In the genomic region with DNA sequence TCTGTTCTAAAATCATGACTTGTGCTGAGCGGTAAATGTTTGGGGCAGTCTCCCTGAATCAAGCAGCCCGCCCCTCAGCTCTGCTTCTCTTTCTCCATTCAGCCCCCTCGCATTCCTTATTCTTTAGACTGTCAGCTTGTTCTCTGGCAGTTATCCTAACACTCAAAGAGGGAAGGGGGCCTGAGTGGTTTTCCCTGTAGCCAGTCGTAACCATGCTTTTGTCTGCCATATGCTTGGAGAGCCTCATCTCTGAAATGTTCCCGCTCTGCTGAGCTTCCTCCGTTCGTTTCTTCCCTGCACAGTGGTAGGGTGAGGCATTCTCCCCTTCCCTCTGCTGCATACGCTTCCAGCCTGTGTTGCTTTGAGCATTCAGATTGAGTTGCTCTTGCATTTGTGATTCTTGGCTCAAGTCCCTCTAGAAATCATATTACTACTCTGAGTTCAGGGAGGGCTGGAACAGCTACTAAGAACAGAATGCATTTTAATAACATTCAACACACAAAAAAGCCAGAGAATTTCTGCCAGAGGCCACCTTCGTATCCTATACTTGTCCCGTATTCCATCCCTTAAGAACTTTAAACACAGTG, we compare ENCODE assay signal across 11 cellular contexts.
DNase-seq lines count a peak whose midpoint lies in the region; ATAC-seq and TF ChIP-seq lines count a peak whose summit lies in the region.
"Had no signal": no experiment of that assay in that cellular context is flagged by ENCODE, and none has a peak within 500 bp of the region (broad histone marks: within the 10 kb centered on the region; RNA-seq: fewer than 3 reads in every experiment).

No MANE protein-coding gene starts in this region.

- H3K9me3 Mint-ChIP-seq in T-cell: no peaks in the 10 kb centered on the region
- no peaks in the 10 kb centered on the region for H3K9me3 Mint-ChIP-seq in CD4-positive, alpha-beta memory T cell
- H3K9me3 Mint-ChIP-seq: activated naive CD4-positive, alpha-beta T cell treated with anti-CD3 and anti-CD28 coated beads, Interleukin-2, amount 50 U/mL, for 24 hours; naive B cell had no signal

- H3K4me1 ChIP-seq in HUES64 (ENCODE audit: insufficient read depth, low read length): peaks cover 16% of the 10 kb centered on the region
- H3K4me1 ChIP-seq in mammary epithelial cell (ENCODE audit: insufficient read depth, low read length): peaks cover 29% of the 10 kb centered on the region
- peaks cover 15% of the 10 kb centered on the region for H3K4me1 ChIP-seq in CD4-positive, alpha-beta memory T cell (ENCODE audit: insufficient read depth, low read length)

- no peak overlapping the region for H3K4me3 Mint-ChIP-seq in T-cell
- H3K4me3 Mint-ChIP-seq in CD4-positive, alpha-beta memory T cell: no peak overlapping the region
- H3K4me3 Mint-ChIP-seq: activated naive CD4-positive, alpha-beta T cell treated with anti-CD3 and anti-CD28 coated beads, Interleukin-2, amount 50 U/mL, for 24 hours; naive B cell had no signal

- POLR2A ChIA-PET in T-cell (lab: Charles Lee): no interaction called here
- POLR2A ChIA-PET in CD4-positive, alpha-beta memory T cell (lab: Charles Lee; ENCODE audit: partially characterized antibody): no interaction called here

- 0 out of 2 replicates have a peak, but pooled peaks cover 3% of the 10 kb centered on the region for H3K9me3 ChIP-seq in HUES64 (ENCODE audit: insufficient read depth, low read depth, low read length)
- peaks cover 6% of the 10 kb centered on the region for H3K9me3 ChIP-seq in mammary epithelial cell (replicated peaks; ENCODE audit: insufficient read depth, low read length)
- no peaks in the 10 kb centered on the region for H3K9me3 ChIP-seq in CD4-positive, alpha-beta memory T cell (ENCODE audit: control insufficient read depth in 1 of 2, low read length in 2 of 2)
- H3K9me3 ChIP-seq: upper lobe of left lung had no signal

- TF ChIP-seq CTCF in mammary epithelial cell (conservative IDR thresholded peaks at IDR 0.05 in 1 of 2, IDR thresholded peaks at IDR 0.05 in 1 of 2; ENCODE audit: extremely low read depth in 1 of 2, insufficient read depth in 1 of 2, low read depth in 1 of 2, low read length in 2 of 2): no peak

- H3K27me3 Mint-ChIP-seq in T-cell: no peaks in the 10 kb centered on the region
- no peaks in the 10 kb centered on the region for H3K27me3 Mint-ChIP-seq in CD4-positive, alpha-beta memory T cell
- H3K27me3 Mint-ChIP-seq: activated naive CD4-positive, alpha-beta T cell treated with anti-CD3 and anti-CD28 coated beads, Interleukin-2, amount 50 U/mL, for 24 hours; naive B cell had no signal

- intact Hi-C loops in mammary epithelial cell (cut with micrococcal nuclease): loop anchor here (1.0 to 5.0 kb wide), 5 partner anchors 31 to 356 kb away; no protein-coding TSS in a partner anchor
- intact Hi-C loops in CD4-positive, alpha-beta memory T cell (cut with micrococcal nuclease): no loop called here

- BruUV-seq in mammary epithelial cell (replicated peaks; lab: Mats Ljungman, UMichigan): no TSS peak

- no peaks in the 10 kb centered on the region for H3K79me2 ChIP-seq in mammary epithelial cell (ENCODE audit: insufficient read depth, low read length)

- peak overlapping the region; percentile 87 for H3K4me2 ChIP-seq in mammary epithelial cell (ENCODE audit: insufficient read depth, low read depth, low read length)

- no peaks in the 10 kb centered on the region for H4K20me1 ChIP-seq in mammary epithelial cell (ENCODE audit: insufficient read depth, low read length)

- H3K4me3 ChIP-seq in HUES64 (ENCODE audit: low read length) (no peak overlapping the region), mammary epithelial cell (replicated peaks in 1 of 3; ENCODE audit: insufficient read depth in 1 of 3, low read depth in 2 of 3, low read length in 3 of 3) (peak overlapping the region in 2 of 3 experiments; percentile 5 to 28)
- no peak overlapping the region for H3K4me3 ChIP-seq in CD4-positive, alpha-beta memory T cell (ENCODE audit: low read length in 2 of 2)
- H3K4me3 ChIP-seq: upper lobe of left lung had no signal

- peaks cover 9% of the 10 kb centered on the region for H3K36me3 Mint-ChIP-seq in T-cell
- H3K36me3 Mint-ChIP-seq in CD4-positive, alpha-beta memory T cell: peaks cover 4 to 9% of the 10 kb centered on the region in 2 donors

- H3K36me3 ChIP-seq in HUES64 (ENCODE audit: insufficient read depth, low read length) (no peaks in the 10 kb centered on the region), mammary epithelial cell (ENCODE audit: insufficient read depth, low read length) (no peaks in the 10 kb centered on the region)
- no peaks in the 10 kb centered on the region for H3K36me3 ChIP-seq in CD4-positive, alpha-beta memory T cell (ENCODE audit: insufficient read depth, low read length)
- H3K36me3 ChIP-seq: upper lobe of left lung had no signal

- ATAC-seq in T-cell (replicated peaks in 1 of 4) (no peak), GM19463 (IDR thresholded peaks at IDR 0.05; ENCODE audit: unreplicated experiment) (no peak)

- H3K4me1 Mint-ChIP-seq in T-cell: peaks cover 0 to 6% (median 0%) of the 10 kb centered on the region in 3 donors
- H3K4me1 Mint-ChIP-seq in CD4-positive, alpha-beta memory T cell: peaks cover 0 to 8% (median 3%) of the 10 kb centered on the region in 4 donors

- H3K9ac ChIP-seq in HUES64 (ENCODE audit: low read depth, low read length): peak overlapping the region; percentile 5; the same call in 1 of the 2 replicates
- H3K9ac ChIP-seq in mammary epithelial cell (ENCODE audit: insufficient read depth, low read length): peak overlapping the region; percentile 82

- in situ Hi-C loops in mammary epithelial cell (cut with MboI; ENCODE audit: low sequenced_read_pairs in 2 of 2): no loop called here

- no peak overlapping the region for H3K27ac Mint-ChIP-seq in T-cell
- no peak overlapping the region for H3K27ac Mint-ChIP-seq in CD4-positive, alpha-beta memory T cell
- H3K27ac Mint-ChIP-seq: activated naive CD4-positive, alpha-beta T cell treated with anti-CD3 and anti-CD28 coated beads, Interleukin-2, amount 50 U/mL, for 24 hours; naive B cell had no signal

- H3K27me3 ChIP-seq in HUES64 (ENCODE audit: insufficient read depth, low read length) (no peaks in the 10 kb centered on the region), mammary epithelial cell (ENCODE audit: insufficient read depth, low read length) (no peaks in the 10 kb centered on the region)
- no peaks in the 10 kb centered on the region for H3K27me3 ChIP-seq in CD4-positive, alpha-beta memory T cell (ENCODE audit: insufficient read depth, low read length)
- H3K27me3 ChIP-seq: upper lobe of left lung had no signal

- H3K27ac ChIP-seq in HUES64 (ENCODE audit: low read depth, low read length): peak overlapping the region; percentile 43; the same call in 1 of the 2 replicates
- peak overlapping the region; percentile 92 for H3K27ac ChIP-seq in mammary epithelial cell (ENCODE audit: insufficient read depth, low read depth, low read length)
- H3K27ac ChIP-seq in CD4-positive, alpha-beta memory T cell (ENCODE audit: low read depth, low read length): no peak overlapping the region

- H2AFZ ChIP-seq in mammary epithelial cell (ENCODE audit: low read depth, low read length): peak overlapping the region; percentile 49

- dilution Hi-C loops in mammary epithelial cell (cut with HindIII; ENCODE audit: low sequenced_read_pairs): no loop called here

- 62% methylated on average over 10 of the region's 10 CpGs for WGBS in HUES64
- WGBS in mammary epithelial cell (ENCODE audit: low coverage, missing lambda C conversion rate): 0% methylated on average over 9 of the region's 10 CpGs

- CTCF ChIA-PET in mammary epithelial cell (lab: Charles Lee; ENCODE audit: low non-redundant PET): interaction anchor here (0.6 to 1.4 kb wide), 3 partner anchors 39 to 357 kb away, joined by 4 to 8 read pairs (median 4); no protein-coding TSS in a partner anchor
- CTCF ChIA-PET in T-cell (lab: Charles Lee): no interaction called here
- CTCF ChIA-PET in CD4-positive, alpha-beta memory T cell (lab: Charles Lee; ENCODE audit: partially characterized antibody): interaction anchor here (2.3 kb wide), 1 partner anchor 357 kb away, joined by 10 read pairs; no protein-coding TSS in a partner anchor

- peak; percentile 48 for DNase-seq in AG08396 (ENCODE audit: low spot score)
- DNase-seq in mammary epithelial cell: peak; percentile 77
- DNase-seq in kidney tubule cell (ENCODE audit: low spot score): peak; percentile 84
- DNase-seq in T-cell: no peak
- DNase-seq in cerebellar cortex (ENCODE audit: low spot score): no peak
- no peak for DNase-seq in CD4-positive, alpha-beta memory T cell
- DNase-seq: naive B cell, upper lobe of left lung had no signal

Comparison
In these comparisons a context has a peak if more than half of its experiments do, and no peak if none do; other contexts are left out.
1. DNase-seq: peak in AG08396 (single experiment), mammary epithelial cell (single experiment) and kidney tubule cell (single experiment); none in T-cell (0 of 34), cerebellar cortex (single experiment) and CD4-positive, alpha-beta memory T cell (0 of 5).
2. H3K4me3 ChIP-seq: peak in mammary epithelial cell (2 of 3); none in HUES64 (single experiment) and CD4-positive, alpha-beta memory T cell (0 of 2).
3. CTCF ChIA-PET loops: an anchor here in mammary epithelial cell (0.6 to 1.4 kb wide) and CD4-positive, alpha-beta memory T cell (2.3 kb wide); none called in T-cell.